Comparison of ENCODE assay signal across 8 cellular contexts in the genomic region with DNA sequence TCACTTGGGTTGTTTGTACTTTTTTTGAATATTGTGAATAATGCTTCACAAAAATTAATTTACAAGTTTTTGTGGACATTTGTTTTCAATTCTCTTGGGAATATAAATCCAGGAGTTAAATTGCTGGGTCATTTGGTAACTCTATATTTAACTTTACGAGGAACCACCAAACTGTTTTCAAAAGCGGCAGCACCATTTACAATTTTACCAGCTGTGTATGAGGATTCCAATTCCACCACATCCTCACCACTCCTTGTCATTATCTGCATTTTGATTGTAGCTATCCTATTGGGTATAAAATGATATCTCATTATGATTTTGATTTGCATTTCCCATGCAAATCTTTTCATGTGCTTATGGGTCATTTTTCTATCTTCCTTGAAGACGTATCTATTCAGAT.
"Had no signal": no experiment of that assay in that cellular context is flagged by ENCODE, and none has a peak within 500 bp of the region (broad histone marks: within the 10 kb centered on the region; RNA-seq: fewer than 3 reads in every experiment).

No MANE protein-coding gene starts in this region.

- H3K4me3 ChIP-seq: GM23248, HAP-1, K562 had no signal

- H3K9me3 ChIP-seq: HAP-1 had no signal

- H2AFZ ChIP-seq: GM23248 had no signal

- H3K36me3 ChIP-seq: HAP-1 had no signal

- H3K27ac ChIP-seq: GM23248, HL-60 had no signal

- H3K9ac ChIP-seq: GM23248 had no signal

- DNase-seq: GM23248, GOT3, H7, IMR-90, KG1 had no signal
